Comparison of ENCODE assay signal across 18 cellular contexts in the genomic region with DNA sequence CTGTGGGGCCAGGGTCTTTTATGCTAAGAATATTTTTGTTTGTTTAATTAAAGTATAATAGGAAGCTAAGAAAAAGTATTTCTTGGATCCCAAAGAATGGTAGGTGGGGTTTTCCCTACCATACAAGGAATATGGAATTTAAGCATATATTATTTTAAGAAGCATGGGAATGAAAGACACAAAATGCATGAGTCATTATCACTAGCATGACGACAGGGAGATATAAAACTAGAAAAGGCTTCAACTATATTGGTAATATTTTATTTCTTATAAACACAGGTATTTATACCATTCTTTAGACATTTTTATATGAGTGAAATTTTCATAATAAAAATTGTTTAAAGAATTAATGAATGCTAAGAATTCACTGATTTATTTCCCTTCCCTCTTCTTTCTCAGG. TPM values are rescaled to one million over a fixed set of nuclear protein-coding genes. Genes with fewer than 3 reads are reported as not detected.
DNase-seq lines count a peak whose midpoint lies in the region; ATAC-seq, FAIRE-seq and TF ChIP-seq lines count a peak whose summit lies in the region.
"Had no signal": no experiment of that assay in that cellular context is flagged by ENCODE, and none has a peak within 500 bp of the region (broad histone marks: within the 10 kb centered on the region; RNA-seq: fewer than 3 reads in every experiment).

No MANE protein-coding gene starts in this region.

- CTCF ChIA-PET in A673 (lab: Charles Lee), result no interaction called here

- H3K36me3 ChIP-seq in A673 (ENCODE audit: insufficient read depth, low read length, poor library complexity, severe bottlenecking) (no peaks in the 10 kb centered on the region), adipocyte (ENCODE audit: control insufficient read depth, insufficient read depth, low read length, severe bottlenecking) (no peaks in the 10 kb centered on the region), endocrine pancreas (ENCODE audit: control insufficient read depth, insufficient read depth, low read length) (no peaks in the 10 kb centered on the region), osteoblast (ENCODE audit: insufficient read depth, low read length) (no peaks in the 10 kb centered on the region)
- H3K36me3 ChIP-seq: BLaER1, MG63 had no signal

- intact Hi-C loops in A673 (cut with micrococcal nuclease; ENCODE audit: unreplicated experiment) (no loop called here), sciatic nerve (cut with DNase I) (no loop called here)

- H3K4me1 ChIP-seq in A673 (ENCODE audit: insufficient read depth, low read length, poor library complexity, severe bottlenecking) (peaks cover 25% of the 10 kb centered on the region), adipocyte (ENCODE audit: control insufficient read depth, insufficient read depth, low read length) (no peaks in the 10 kb centered on the region), endocrine pancreas (ENCODE audit: control insufficient read depth, insufficient read depth, low read length) (peaks cover 38% of the 10 kb centered on the region), osteoblast (ENCODE audit: insufficient read depth, low read length) (no peaks in the 10 kb centered on the region)
- H3K4me1 ChIP-seq: BLaER1 had no signal

- ATAC-seq in GM18858 (IDR thresholded peaks at IDR 0.05; ENCODE audit: unreplicated experiment), result no peak
- no peak for ATAC-seq in sciatic nerve

- no TSS peak for BruUV-seq in A673 (replicated peaks; lab: Mats Ljungman, UMichigan)

- DNase-seq in A673 (ENCODE audit: low spot score) (no peak), adipocyte (ENCODE audit: low read depth) (peak; percentile 51), osteoblast (ENCODE audit: insufficient read length, low spot score, missing footprints) (peak; percentile 83), urothelium cell line (ENCODE audit: low spot score) (no peak), C1 segment of cervical spinal cord (lab: John Stamatoyannopoulos, UW) (no peak), sciatic nerve (ENCODE audit: low spot score) (no peak)
- DNase-seq: 8988T, DMS153, Karpas-422, MG63, NCI-H1092 treated with DMSO at 0.1 percent for 48 hours, NCI-H2081 treated with DMSO at 0.1 percent for 48 hours, NCI-H510A, NCI-H774, RPMI8226 had no signal

- no peak overlapping the region for H3K4me2 ChIP-seq in osteoblast (ENCODE audit: insufficient read depth, low read length)
- H3K4me2 ChIP-seq: BLaER1 had no signal

- TF ChIP-seq CTCF in A673 (conservative IDR thresholded peaks at IDR 0.05; ENCODE audit: low read depth, low read length), result no peak
- no peak for TF ChIP-seq CTCF in osteoblast (IDR thresholded peaks at IDR 0.05; ENCODE audit: extremely low read depth, low read depth, low read length)

- no peaks in the 10 kb centered on the region for H3K79me2 ChIP-seq in osteoblast (ENCODE audit: insufficient read depth, low read length)

- H3K27me3 ChIP-seq in A673 (replicated peaks; ENCODE audit: insufficient read depth, low read depth, low read length, poor library complexity) (no peaks in the 10 kb centered on the region), adipocyte (replicated peaks; ENCODE audit: control insufficient read depth, insufficient read depth, low read length) (no peaks in the 10 kb centered on the region), endocrine pancreas (ENCODE audit: control insufficient read depth, insufficient read depth, low read length) (no peaks in the 10 kb centered on the region), osteoblast (ENCODE audit: insufficient read depth, low read length) (no peaks in the 10 kb centered on the region)
- H3K27me3 ChIP-seq: BLaER1, MG63 had no signal

- no peak for FAIRE-seq in urothelium cell line (lab: Jason Lieb, UNC)

- H3K27ac ChIP-seq in A673 (ENCODE audit: low read depth, low read length, poor library complexity, severe bottlenecking), result peak overlapping the region; percentile 58
- H3K27ac ChIP-seq in osteoblast (ENCODE audit: low read depth, low read length), result no peak overlapping the region
- H3K27ac ChIP-seq: BLaER1 had no signal

- no peak overlapping the region for H2AFZ ChIP-seq in osteoblast (ENCODE audit: low read length)

- no peak overlapping the region for H3K9ac ChIP-seq in adipocyte (ENCODE audit: low read length)
- H3K9ac ChIP-seq in endocrine pancreas (ENCODE audit: control insufficient read depth, insufficient read depth, low read length), result no peak overlapping the region
- H3K9ac ChIP-seq: BLaER1 had no signal

- H4K20me1 ChIP-seq in osteoblast (ENCODE audit: insufficient read depth, low read length), result no peaks in the 10 kb centered on the region
- H4K20me1 ChIP-seq: BLaER1 had no signal

- POLR2A ChIA-PET in A673 (lab: Charles Lee; ENCODE audit: low non-redundant PET), result no interaction called here

- no peaks in the 10 kb centered on the region for H3K9me3 ChIP-seq in A673 (ENCODE audit: low read depth, low read length, poor library complexity, severe bottlenecking)
- H3K9me3 ChIP-seq in adipocyte (ENCODE audit: control insufficient read depth, low read length), result no peaks in the 10 kb centered on the region
- H3K9me3 ChIP-seq in endocrine pancreas (ENCODE audit: control insufficient read depth, low read length), result no peaks in the 10 kb centered on the region
- no peaks in the 10 kb centered on the region for H3K9me3 ChIP-seq in osteoblast (ENCODE audit: low read depth, low read length)
- H3K9me3 ChIP-seq: BLaER1, MG63 had no signal

- H3K4me3 ChIP-seq in A673 (ENCODE audit: low read depth, low read length, poor library complexity, severe bottlenecking) (no peak overlapping the region), adipocyte (ENCODE audit: low read length) (no peak overlapping the region), endocrine pancreas (ENCODE audit: control insufficient read depth, insufficient read depth, low read length) (peak overlapping the region; percentile 98), osteoblast (ENCODE audit: insufficient read depth, low read length) (no peak overlapping the region)
- H3K4me3 ChIP-seq: BLaER1, MG63 had no signal

RNA-seq across cellular contexts. Expression of a gene that starts 39.3 kb away (rescaled TPM):
- total RNA-seq in A673 (2021) (27.5 and 32.1 TPM in 2 replicates), osteoblast (3.2 and 3.3 TPM in 2 replicates), sciatic nerve (53.7 TPM)

Comparison
In these comparisons a context has a peak if more than half of its experiments do, and no peak if none do; other contexts are left out.
1. DNase-seq: peak in adipocyte (single experiment) and osteoblast (single experiment); none in A673 (single experiment), urothelium cell line (single experiment), C1 segment of cervical spinal cord (0 of 14) and sciatic nerve (single experiment).